ENCODE assay signal across 30 cellular contexts in genomic region chr7:33212144-33212543, GRCh38.
"Had no signal": no experiment of that assay in that cellular context is flagged by ENCODE, and none has a peak within 500 bp of the region (broad histone marks: within the 10 kb centered on the region; RNA-seq: fewer than 3 reads in every experiment).

No MANE protein-coding gene starts in this region.

- H3K36me3 ChIP-seq: neutrophil, ovary, upper lobe of right lung, uterus had no signal

- ATAC-seq: naive thymus-derived CD8-positive, alpha-beta T cell; natural killer cell treated with Interleukin-12 subunit alpha and Interleukin-12 subunit beta and Interleukin-15 and Interleukin-18, amount 100 ng/mL, for 72 hours; psoas muscle; right cardiac atrium; sciatic nerve; stimulated activated memory B cell treated with anti-CD40 and anti-IgM and Interleukin-4, amounts not matched to agents 10 μg/mL and 1 μg/mL and 100 μg/mL, for 72 hours; stimulated activated naive CD8-positive, alpha-beta T cell treated with anti-CD3 and anti-CD28 coated beads, Interleukin-15, amount 100 ng/mL, for 72 hours; stimulated activated naive CD8-positive, alpha-beta T cell treated with anti-CD3 and anti-CD28 coated beads, Interleukin-15, Interleukin-2, amounts not matched to agents 100 U/mL and 50 U/mL, for 24 hours; upper lobe of right lung had no signal

- H3K27ac ChIP-seq: neutrophil, ovary, parathyroid adenoma, psoas muscle, skin epidermis, spleen, suprapubic skin, testis, tibial artery, transverse colon, upper lobe of right lung, uterus had no signal

- H3K9me3 ChIP-seq: ovary, upper lobe of right lung had no signal

- H3K27me3 ChIP-seq: neutrophil, ovary, spleen, suprapubic skin, testis, tibial artery, transverse colon, upper lobe of right lung, uterus had no signal

- H3K4me2 ChIP-seq: smooth muscle cell had no signal

- H2AFZ ChIP-seq: parathyroid adenoma had no signal

- H3K9ac ChIP-seq: parathyroid adenoma had no signal

- H3K4me3 ChIP-seq: ovary, psoas muscle, skin epidermis, smooth muscle cell, spleen, suprapubic skin, testis, tibial artery, transverse colon, upper lobe of right lung, uterus had no signal

- H3K4me1 ChIP-seq: parathyroid adenoma, psoas muscle, spleen, suprapubic skin, testis, tibial artery, transverse colon, upper lobe of right lung, uterus had no signal

- DNase-seq: naive thymus-derived CD8-positive, alpha-beta T cell; nephron progenitor cell; nucleus accumbens; ovary; posterior cingulate gyrus; psoas muscle; right cardiac atrium; spleen; stimulated activated CD4-positive, alpha-beta T cell treated with anti-CD3 and anti-CD28 coated beads, Interleukin-12 subunit alpha, Interleukin-12 subunit beta, amount 100 ng/mL, for 4 hours; stimulated activated CD4-positive, alpha-beta T cell treated with anti-CD3 and anti-CD28 coated beads, Interleukin-1b, Interleukin-23, amount 100 ng/mL, for 48 hours; stimulated activated CD4-positive, alpha-beta T cell treated with anti-CD3 and anti-CD28 coated beads, Interleukin-4, amount 100 ng/mL, for 1 hour; stimulated activated CD4-positive, alpha-beta T cell treated with anti-CD3 and anti-CD28 coated beads, Interleukin-4, amount 100 ng/mL, for 4 hours; stimulated activated CD8-positive, alpha-beta memory T cell treated with anti-CD3 and anti-CD28 coated beads, Interleukin-4, amount 100 ng/mL, for 48 hours; stimulated activated naive CD4-positive, alpha-beta T cell; stimulated activated naive CD8-positive, alpha-beta T cell treated with anti-CD3 and anti-CD28 coated beads, Interleukin-15, amount 100 ng/mL, for 72 hours; stimulated activated naive CD8-positive, alpha-beta T cell treated with anti-CD3 and anti-CD28 coated beads, Interleukin-15, Interleukin-2, amounts not matched to agents 100 U/mL and 50 U/mL, for 24 hours; substantia nigra; testis; tibial artery; transverse colon; upper lobe of right lung; uterus had no signal
